ENCODE assay signal across 24 cellular contexts in genomic region chr22:36971305-36971704, GRCh38. TPM values are rescaled to one million over a fixed set of nuclear protein-coding genes. Genes with fewer than 3 reads are reported as not detected.
"Had no signal": no experiment of that assay in that cellular context is flagged by ENCODE, and none has a peak within 500 bp of the region (broad histone marks: within the 10 kb centered on the region; RNA-seq: fewer than 3 reads in every experiment).

No MANE protein-coding gene starts in this region.

- H3K27me3 ChIP-seq: brain microvascular endothelial cell, ovary, tibial nerve had no signal

- H3K36me3 ChIP-seq: brain microvascular endothelial cell, esophagus muscularis mucosa, left ventricle myocardium inferior, ovary, tibial nerve, WERI-Rb-1 had no signal

- H3K4me1 ChIP-seq: esophagus muscularis mucosa, left ventricle myocardium inferior, tibial nerve had no signal

- ATAC-seq: activated CD4-positive, CD25-positive, alpha-beta regulatory T cell treated with anti-CD3 and anti-CD28 coated beads, Interleukin-2, amount 50 U/mL, for 24 hours; effector memory CD8-positive, alpha-beta T cell; naive thymus-derived CD4-positive, alpha-beta T cell had no signal

- H3K4me3 ChIP-seq: esophagus muscularis mucosa, left ventricle myocardium inferior, ovary, smooth muscle cell, tibial nerve had no signal

- H3K9me3 ChIP-seq: esophagus muscularis mucosa, left ventricle myocardium inferior, ovary, tibial nerve had no signal

- DNase-seq: activated CD4-positive, alpha-beta T cell treated with anti-CD3 and anti-CD28 coated beads for 48 hours; activated CD4-positive, alpha-beta T cell treated with anti-CD3 and anti-CD28 coated beads, Interleukin-2, amount 50 U/mL, for 48 hours; activated CD8-positive, alpha-beta memory T cell treated with anti-CD3 and anti-CD28 coated beads, Interleukin-2, amount 50 U/mL, for 4 hours; activated gamma-delta T cell; activated naive CD4-positive, alpha-beta T cell treated with anti-CD3 and anti-CD28 coated beads, Interleukin-2, amount 10 ng/mL, durations not matched to agents 7 days and 5 days; activated naive CD8-positive, alpha-beta T cell treated with anti-CD3 and anti-CD28 coated beads, Interleukin-2, amount 10 ng/mL, durations not matched to agents 7 days and 5 days; activated T-cell treated with anti-CD3 and anti-CD28 coated beads, Interleukin-2, amount 50 U/mL, for 1 hour; amniotic stem cell; brain microvascular endothelial cell; caudate nucleus; cortex of kidney; effector memory CD8-positive, alpha-beta T cell; left ventricle myocardium inferior; naive thymus-derived CD4-positive, alpha-beta T cell; ovary; stimulated activated naive CD4-positive, alpha-beta T cell treated with Interleukin-2 at 50 U/mL for 16 hours; SW 1271; T-helper 9 cell; WERI-Rb-1 had no signal

- H3K27ac ChIP-seq: brain microvascular endothelial cell, esophagus muscularis mucosa, left ventricle myocardium inferior, ovary, tibial nerve, WERI-Rb-1 had no signal

RNA-seq across cellular contexts. Expression of gene CSF2RB, which starts 57.9 kb away (rescaled TPM):
- total RNA-seq: progenitor cell of endocrine pancreas, smooth muscle cell had no signal
